Comparison of ENCODE assay signal across 9 cellular contexts in genomic region chr10:114548662-114549061, GRCh38.
A peak's percentile ranks its signal among the peaks of the same experiment; 100 is the strongest.
DNase-seq lines count a peak whose midpoint lies in the region; ATAC-seq, FAIRE-seq and TF ChIP-seq lines count a peak whose summit lies in the region.
"Had no signal": no experiment of that assay in that cellular context is flagged by ENCODE, and none has a peak within 500 bp of the region (broad histone marks: within the 10 kb centered on the region; RNA-seq: fewer than 3 reads in every experiment).

No MANE protein-coding gene starts in this region.

- H3K36me3 ChIP-seq in HCT116 (ENCODE audit: control insufficient read depth in 1 of 2, insufficient read depth in 2 of 2, low read length in 2 of 2) = no peaks in the 10 kb centered on the region
- H3K36me3 ChIP-seq in GM12878 (ENCODE audit: control insufficient read depth in 2 of 2, insufficient read depth in 2 of 2, low read length in 1 of 2) = no peaks in the 10 kb centered on the region

- no peak overlapping the region for H2AFZ ChIP-seq in HCT116 (ENCODE audit: low read depth, low read length, poor library complexity, severe bottlenecking)
- no peak overlapping the region for H2AFZ ChIP-seq in GM12878 (ENCODE audit: control insufficient read depth, low read depth, low read length)

- no peaks in the 10 kb centered on the region for H3K27me3 ChIP-seq in HCT116 (ENCODE audit: insufficient read depth, low read length)
- no peaks in the 10 kb centered on the region for H3K27me3 ChIP-seq in GM12878 (replicated peaks in 1 of 2; ENCODE audit: control insufficient read depth in 2 of 2, insufficient read depth in 2 of 2, low read length in 1 of 2)

- no peaks in the 10 kb centered on the region; the same call in 1 of the 2 replicates for H3K9me2 ChIP-seq in HCT116 (ENCODE audit: insufficient read depth)

- no peaks in the 10 kb centered on the region for H3K79me2 ChIP-seq in HCT116 (ENCODE audit: insufficient read depth, low read length)
- H3K79me2 ChIP-seq in GM12878 (ENCODE audit: control insufficient read depth, insufficient read depth, low read length) = no peaks in the 10 kb centered on the region

- POLR2A ChIA-PET in HCT116 (lab: Charles Lee) (interaction anchor here (1.0 to 1.1 kb wide), 2 partner anchors 77 to 245 kb away, joined by 3 read pairs; no protein-coding TSS in a partner anchor), GM12878 (lab: Charles Lee) (no interaction called here)

- H3K4me3 ChIP-seq in HCT116 (replicated peaks in 1 of 2; ENCODE audit: low read depth in 1 of 2, low read length in 2 of 2) (no peak overlapping the region), GM12878 (no peak overlapping the region)

- WGBS in GM12878 (ENCODE audit: insufficient coverage, insufficient replicate concordance, low lambda C conversion rate, missing lambda C conversion rate) = 53% methylated on average over 5 of the region's 5 CpGs

- SMC1A ChIA-PET in GM12878 (lab: Charles Lee; ENCODE audit: uncharacterized antibody, unreplicated experiment) = interaction anchor here (0.8 to 4.1 kb wide), 5 partner anchors 9 to 245 kb away, joined by 3 to 54 read pairs (median 3); no protein-coding TSS in a partner anchor

- ATAC-seq in HCT116 (peak; percentile 86), GM12878 (peak; percentile 48; the same call in 2 of the 3 replicates), left lobe of liver (peak; percentile 87), GM19397 (IDR thresholded peaks at IDR 0.05; ENCODE audit: unreplicated experiment) (no peak)

- H4K20me1 ChIP-seq in HCT116 (ENCODE audit: insufficient read depth) = no peaks in the 10 kb centered on the region
- H4K20me1 ChIP-seq in GM12878 (ENCODE audit: control insufficient read depth, insufficient read depth) = no peaks in the 10 kb centered on the region

- H3K4me1 ChIP-seq in HCT116 (ENCODE audit: control insufficient read depth in 1 of 2, insufficient read depth in 2 of 2, low read length in 2 of 2) (peaks cover 10 to 12% of the 10 kb centered on the region in 2 experiments; a peak in 2 of 4 replicates), GM12878 (ENCODE audit: control insufficient read depth, insufficient read depth, low read length) (peaks cover 16% of the 10 kb centered on the region)

- TF ChIP-seq CTCF in AG09319 (IDR thresholded peaks at IDR 0.05; ENCODE audit: low read depth, low read length) (peak; percentile 74), HCT116 (IDR thresholded peaks at IDR 0.05 in 2 of 3, conservative IDR thresholded peaks at IDR 0.05 in 1 of 3; ENCODE audit: borderline replicate concordance in 1 of 3, insufficient read depth in 1 of 3, low read depth in 2 of 3, low read length in 2 of 3) (peak; percentile 58 to 96 (median 70)), GM12878 (IDR thresholded peaks at IDR 0.05 in 2 of 3, conservative IDR thresholded peaks at IDR 0.05 in 1 of 3; ENCODE audit: control insufficient read depth in 2 of 3, extremely low read depth in 1 of 3, insufficient read depth in 1 of 3, low read depth in 3 of 3, low read length in 3 of 3) (peak; percentile 25 to 55 (median 47); a peak in 4 of 6 replicates), D721Med (IDR thresholded peaks at IDR 0.05; ENCODE audit: insufficient read depth, missing control alignments) (no peak)

- H3K4me2 ChIP-seq in HCT116 (ENCODE audit: low read length) (no peak overlapping the region), GM12878 (ENCODE audit: control insufficient read depth, insufficient read depth) (no peak overlapping the region)

- TF ChIP-seq POLR2A in HCT116 (IDR thresholded peaks at IDR 0.05; ENCODE audit: borderline replicate concordance, extremely low read depth, insufficient read depth, insufficient read length) (no peak), GM12878 (IDR thresholded peaks at IDR 0.05; ENCODE audit: low read depth, low read length) (no peak)

- no peak overlapping the region for H3K27ac ChIP-seq in HCT116 (ENCODE audit: low read depth, low read length)
- H3K27ac ChIP-seq in GM12878 (ENCODE audit: control insufficient read depth, insufficient read depth) = no peak overlapping the region

- CTCF ChIA-PET in HCT116 (lab: Charles Lee) (interaction anchor here (0.6 to 7.0 kb wide), 11 partner anchors 76 to 581 kb away, joined by 3 to 96 read pairs (median 11); no protein-coding TSS in a partner anchor), GM12878 (lab: Yijun Ruan, JAX) (interaction anchor here (0.7 to 7.5 kb wide), 14 partner anchors 9 to 581 kb away, joined by 3 to 98 read pairs (median 6); no protein-coding TSS in a partner anchor)

- BruUV-seq in HCT116 (replicated peaks; lab: Mats Ljungman, UMichigan) (no TSS peak), GM12878 (replicated peaks; lab: Mats Ljungman, UMichigan) (no TSS peak)

- H3K9me3 ChIP-seq in HCT116 (ENCODE audit: control insufficient read depth in 1 of 2, insufficient read depth in 1 of 2, low read depth in 1 of 2, low read length in 2 of 2) (no peaks in the 10 kb centered on the region), GM12878 (replicated peaks; ENCODE audit: control insufficient read depth, insufficient read depth, low read length) (no peaks in the 10 kb centered on the region)

- RAD21 ChIA-PET in HCT116 (lab: Charles Lee; ENCODE audit: low non-redundant PET in 1 of 2, low total read pairs in 2 of 2, uncharacterized antibody in 2 of 2, unreplicated experiment in 2 of 2) = interaction anchor here (1.1 to 4.5 kb wide), 5 partner anchors 77 to 245 kb away, joined by 4 to 23 read pairs (median 7); no protein-coding TSS in a partner anchor
- RAD21 ChIA-PET in GM12878 (lab: Charles Lee; ENCODE audit: unreplicated experiment) = interaction anchor here (1.3 to 6.7 kb wide), 6 partner anchors 22 to 581 kb away, joined by 3 to 56 read pairs (median 10); no protein-coding TSS in a partner anchor

- TF ChIP-seq RAD21 in HCT116 (IDR thresholded peaks at IDR 0.05; ENCODE audit: low read depth) (peak; percentile 98), GM12878 (IDR thresholded peaks at IDR 0.05; ENCODE audit: insufficient read depth, low read depth, low read length) (peak; percentile 66)

- intact Hi-C loops in HCT116 (cut with micrococcal nuclease) (loop anchor here (1.0 kb wide), 2 partner anchors 77 to 244 kb away; no protein-coding TSS in a partner anchor), GM12878 (cut with micrococcal nuclease; ENCODE audit: unreplicated experiment) (loop anchor here (1.0 to 5.0 kb wide), 2 partner anchors 77 to 246 kb away; no protein-coding TSS in a partner anchor)

- in situ Hi-C loops in GM12878 (cut with MboI) = loop anchor here (5.0 to 25.0 kb wide), 3 partner anchors 111 to 576 kb away; no protein-coding TSS in a partner anchor

- DNase-seq in AG09319 (ENCODE audit: extremely low read depth, low read depth) (peak; percentile 25), HCT116 (ENCODE audit: low read depth, low spot score) (peak; percentile 56), GM12878 (ENCODE audit: low read depth, low spot score) (no peak), left lobe of liver (ENCODE audit: low spot score) (peak; percentile 80), GOT3 (lab: John Stamatoyannopoulos, UW) (no peak), D721Med (ENCODE audit: insufficient read length, low spot score) (no peak)
- DNase-seq in activated CD4-positive, alpha-beta T cell treated with anti-CD3 and anti-CD28 coated beads for 48 hours = no peak

- no peak for FAIRE-seq in GM12878 (lab: Jason Lieb, UNC)
- FAIRE-seq in D721Med (lab: Jason Lieb, UNC) = no peak
- FAIRE-seq: colon had no signal

- H3K9ac ChIP-seq in HCT116 (ENCODE audit: low read length) (no peak overlapping the region), GM12878 (ENCODE audit: control insufficient read depth, insufficient read depth, low read length) (no peak overlapping the region)

- no peak for TF ChIP-seq EP300 in GM12878 (IDR thresholded peaks at IDR 0.05; ENCODE audit: borderline replicate concordance in 1 of 2, control insufficient read depth in 1 of 2, low read depth in 2 of 2, low read length in 2 of 2)

TF ChIP-seq in HCT116, 20 proteins besides CTCF, POLR2A, EP300 and RAD21:
- TF ChIP-seq EZH2 (IDR thresholded peaks at IDR 0.05) = no peak
- TF ChIP-seq, protein P1, sequence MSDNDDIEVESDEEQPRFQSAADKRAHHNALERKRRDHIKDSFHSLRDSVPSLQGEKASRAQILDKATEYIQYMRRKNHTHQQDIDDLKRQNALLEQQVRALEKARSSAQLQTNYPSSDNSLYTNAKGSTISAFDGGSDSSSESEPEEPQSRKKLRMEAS (IDR thresholded peaks at IDR 0.05) = 0 out of 2 replicates have a peak, but pooled peaks have one; percentile 34
TF ChIP-seq in HCT116: peak in this region for 1.

TF ChIP-seq in GM12878, 131 proteins besides CTCF, POLR2A, EP300 and RAD21:
- TF ChIP-seq SMC3 (IDR thresholded peaks at IDR 0.05; ENCODE audit: borderline replicate concordance, low read length) (peak; percentile 71), POLR2AphosphoS5 (IDR thresholded peaks at IDR 0.05; ENCODE audit: low read length) (no peak), PRDM15 (CRISPR knock-in tag; IDR thresholded peaks at IDR 0.05) (no peak), STAT1 (conservative IDR thresholded peaks at IDR 0.05) (no peak), RFX5 (IDR thresholded peaks at IDR 0.05; ENCODE audit: low read depth, low read length) (no peak), RAD51 (IDR thresholded peaks at IDR 0.05) (no peak)
TF ChIP-seq in GM12878: peak in this region for 1.

Comparison
In these comparisons a context has a peak if more than half of its experiments do, and no peak if none do; other contexts are left out.
1. DNase-seq: peak in AG09319 (single experiment), HCT116 (single experiment) and left lobe of liver (single experiment); none in GM12878 (single experiment), GOT3 (single experiment), activated CD4-positive, alpha-beta T cell treated with anti-CD3 and anti-CD28 coated beads for 48 hours (single experiment) and D721Med (single experiment).